1 cellular context compared by ENCODE assay signal in genomic region chr1:160818207-160818935, GRCh38.
TF ChIP-seq lines count a peak whose summit lies in the region.

No MANE protein-coding gene starts in this region.

TF ChIP-seq in K562, 482 proteins besides CTCF, POLR2A, EP300 and RAD21:
- TF ChIP-seq PKNOX1 (IDR thresholded peaks at IDR 0.05): peak; percentile 13; the same call in 1 of the 2 replicates
- TF ChIP-seq ZNF75A (CRISPR knock-in tag; IDR thresholded peaks at IDR 0.05): no peak
- TF ChIP-seq ZBTB12 (CRISPR knock-in tag; IDR thresholded peaks at IDR 0.05): no peak
- TF ChIP-seq CBX1 (IDR thresholded peaks at IDR 0.05; ENCODE audit: low read depth): no peak
- TF ChIP-seq ZNF586 (CRISPR knock-in tag; conservative IDR thresholded peaks at IDR 0.05): no peak
